In genomic region chrX:46573896-46574336, GRCh38 we compare ENCODE assay signal across 8 cellular contexts. TPM values are rescaled to one million over a fixed set of nuclear protein-coding genes. Genes with fewer than 3 reads are reported as not detected.
DNase-seq lines count a peak whose midpoint lies in the region; ATAC-seq and TF ChIP-seq lines count a peak whose summit lies in the region.

No MANE protein-coding gene starts in this region.

- TF ChIP-seq POLR2A in adrenal gland (IDR thresholded peaks at IDR 0.05) (no peak), spleen (IDR thresholded peaks at IDR 0.05) (no peak)

- peak; percentile 34 for ATAC-seq in GM19035 (IDR thresholded peaks at IDR 0.05; ENCODE audit: unreplicated experiment)
- peak; percentile 22 for ATAC-seq in HG03565 (IDR thresholded peaks at IDR 0.05; ENCODE audit: unreplicated experiment)

- H3K4me3 ChIP-seq in AG04450 (ENCODE audit: low read depth, low read length) (peak overlapping the region; percentile 62), adrenal gland (peak overlapping the region in 2 of 4 donors; percentile 21 to 47), iPS-11a (ENCODE audit: low read depth, low read length) (peak overlapping the region; percentile 58), spleen (peak overlapping the region; percentile 42 to 87 (median 68))

- CTCF ChIA-PET in AG04450 (lab: Charles Lee): interaction anchor here (0.6 kb wide), 1 partner anchor 186 kb away, joined by 3 read pairs; no protein-coding TSS in a partner anchor

- H3K4me1 ChIP-seq in adrenal gland (replicated peaks in 1 of 2) (peaks cover 0 to 4% of the 10 kb centered on the region in 2 donors), spleen (peaks cover 0 to 62% (median 24%) of the 10 kb centered on the region in 6 donors)

- H3K36me3 ChIP-seq in adrenal gland (replicated peaks in 1 of 2) (no peaks in the 10 kb centered on the region), spleen (peaks cover 0 to 7% (median 0%) of the 10 kb centered on the region in 6 donors)

- WGBS in adrenal gland, 4 donors: 0 to 69% (median 29%) methylated on average over 18 to 47 of the region's 52 CpGs; no CpG with 5 or more reads in 1 of the 4 donors
- 0 to 61% (median 18%) methylated on average over 32 to 52 of the region's 52 CpGs; no CpG with 5 or more reads in 1 of the 5 donors for WGBS in spleen, 5 donors

- POLR2A ChIA-PET in AG04450 (lab: Yijun Ruan, JAX): no interaction called here

- TF ChIP-seq CTCF in AG04450 (IDR thresholded peaks at IDR 0.05; ENCODE audit: low read depth, low read length): no peak
- TF ChIP-seq CTCF in adrenal gland (IDR thresholded peaks at IDR 0.05): no peak
- TF ChIP-seq CTCF in spleen (IDR thresholded peaks at IDR 0.05 in 8 of 11, conservative IDR thresholded peaks at IDR 0.05 in 3 of 11): no peak

- intact Hi-C loops in adrenal gland (cut with DNase I): loop anchor here in 1 of 2 donors (10.0 kb wide), 1 partner anchor 61 kb away; no protein-coding TSS in a partner anchor
- intact Hi-C loops in spleen (cut with DNase I; ENCODE audit: low total_unique reads): loop anchor here (10.0 kb wide), 1 partner anchor 71 kb away; no protein-coding TSS in a partner anchor

- DNase-seq in AG04450 (ENCODE audit: low read depth, low spot score) (no peak), SK-N-DZ (ENCODE audit: low spot score) (peak; percentile 45), adrenal gland (peak; percentile 23 to 76 (median 38)), spleen (peak; percentile 93), Ammon's horn (ENCODE audit: low spot score) (no peak)

- H3K27me3 ChIP-seq in AG04450 (ENCODE audit: control insufficient read depth, insufficient read depth, low read length) (no peaks in the 10 kb centered on the region), adrenal gland (no peaks in the 10 kb centered on the region), spleen (replicated peaks in 1 of 7) (peaks cover 0 to 9% (median 0%) of the 10 kb centered on the region in 7 donors)

- H3K9me3 ChIP-seq in AG04450 (ENCODE audit: control insufficient read depth, insufficient read depth, low read length) (no peaks in the 10 kb centered on the region), adrenal gland (replicated peaks in 1 of 3) (no peaks in the 10 kb centered on the region), spleen (peaks cover 0 to 6% (median 0%) of the 10 kb centered on the region in 8 donors)

- H3K27ac ChIP-seq in AG04450 (ENCODE audit: low read depth, low read length) (peak overlapping the region; percentile 31), adrenal gland (peak overlapping the region in 3 of 5 donors; percentile 27 to 59 (median 57)), spleen (peak overlapping the region; percentile 16 to 88 (median 82))

RNA-seq across cellular contexts. Expression of gene CHST7, which starts 0.4 kb away (rescaled TPM):
- polyA plus RNA-seq in AG04450 (2011; rRNA removed) (2.1 and 2.3 TPM in 2 replicates), adrenal gland (1 to 10 TPM; 1.8 to 2.8 (median 2.2) TPM), spleen (1 to 10 TPM; 2.0 to 5.2 (median 2.9) TPM)
- polyA minus RNA-seq in AG04450 (2011; rRNA and poly(A)+ RNA removed): 0.97 and 1.3 TPM in 2 replicates
- 3.4 and 3.9 TPM in 2 replicates for polyA plus RNA-seq in SK-N-DZ (2014; cell fraction: cytosol; rRNA removed)
- 1.4 and 2.6 TPM in 2 replicates for polyA plus RNA-seq in SK-N-DZ (2014; cell fraction: nucleus; rRNA removed)
- total RNA-seq in adrenal gland (10 to 100 TPM in 4 of 8 donors, 1 to 10 TPM in 4; 4.1 to 24.1 (median 10.2) TPM), spleen (10 to 100 TPM; 14.6 to 43.9 (median 29.2) TPM)

RNA-seq across cellular contexts. Expression of gene ZNF674, which starts 28.7 kb away (rescaled TPM):
- polyA plus RNA-seq in AG04450 (2011; rRNA removed) (4.0 and 4.1 TPM in 2 replicates), adrenal gland (1 to 10 TPM in 2 of 3 donors, under 1 TPM in 1; 0.71 to 3.6 (median 1.9) TPM), spleen (1 to 10 TPM in 1 of 3 donors, under 1 TPM in 2; 0.77 to 1.1 (median 0.80) TPM)
- 12.9 and 14.0 TPM in 2 replicates for polyA minus RNA-seq in AG04450 (2011; rRNA and poly(A)+ RNA removed)
- polyA plus RNA-seq in SK-N-DZ (2014; cell fraction: cytosol; rRNA removed): 6.2 and 6.6 TPM in 2 replicates
- 2.0 and 8.0 TPM in 2 replicates for polyA plus RNA-seq in SK-N-DZ (2014; cell fraction: nucleus; rRNA removed)
- total RNA-seq in adrenal gland (10 to 100 TPM in 1 of 8 donors, 1 to 10 TPM in 7; 2.1 to 16.3 (median 4.6) TPM), spleen (10 to 100 TPM in 2 of 7 donors, 1 to 10 TPM in 5; 4.2 to 10.7 (median 6.7) TPM)

Comparison
In these comparisons a context has a peak if more than half of its experiments do, and no peak if none do; other contexts are left out.
1. DNase-seq: peak in SK-N-DZ (single experiment), adrenal gland (7 of 7) and spleen (single experiment); none in AG04450 (single experiment) and Ammon's horn (single experiment).
2. H3K27ac ChIP-seq: peak in every context shown above with its lines; median percentile 82 in spleen; 57 in adrenal gland; 31 in AG04450.